1 cellular context compared by ENCODE assay signal in genomic region chr21:34029724-34030528, GRCh38.
TF ChIP-seq lines count a peak whose summit lies in the region.

No MANE protein-coding gene starts in this region.

TF ChIP-seq in A549, 52 proteins besides CTCF, POLR2A, EP300 and RAD21 (continued from another document):
- TF ChIP-seq E2F6 (IDR thresholded peaks at IDR 0.05; ENCODE audit: borderline replicate concordance, low read depth), result no peak
- no peak for TF ChIP-seq RCOR1 (IDR thresholded peaks at IDR 0.05; ENCODE audit: low read depth, low read length)
- TF ChIP-seq BHLHE40 (IDR thresholded peaks at IDR 0.05; ENCODE audit: low read depth, low read length), result no peak
- TF ChIP-seq NFE2L2 (conservative IDR thresholded peaks at IDR 0.05; ENCODE audit: low read length), result no peak
- TF ChIP-seq HOXB13 (CRISPR knock-in tag; IDR thresholded peaks at IDR 0.05; ENCODE audit: low read depth), result no peak
- peak; percentile 42 for TF ChIP-seq MAFK (IDR thresholded peaks at IDR 0.05; ENCODE audit: partially characterized antibody)
- no peak for TF ChIP-seq CBX8 (IDR thresholded peaks at IDR 0.05)
- no peak for TF ChIP-seq NPAS2 (CRISPR knock-in tag; IDR thresholded peaks at IDR 0.05; ENCODE audit: borderline replicate concordance)
- TF ChIP-seq PBX3 (IDR thresholded peaks at IDR 0.05), result no peak
- TF ChIP-seq JUNB (IDR thresholded peaks at IDR 0.05), result no peak
- no peak for TF ChIP-seq HOXA7 (CRISPR knock-in tag; IDR thresholded peaks at IDR 0.05)
- TF ChIP-seq MAX (IDR thresholded peaks at IDR 0.05), result peak; percentile 36; the same call in 1 of the 2 replicates
- TF ChIP-seq ESRRA (IDR thresholded peaks at IDR 0.05; ENCODE audit: borderline replicate concordance, low read length), result no peak
- TF ChIP-seq MYC (IDR thresholded peaks at IDR 0.05; ENCODE audit: borderline replicate concordance, low read length), result no peak
